In genomic region chr22:23684051-23684450, GRCh38 we compare ENCODE assay signal across 17 cellular contexts. TPM values are rescaled to one million over a fixed set of nuclear protein-coding genes. Genes with fewer than 3 reads are reported as not detected.
"Had no signal": no experiment of that assay in that cellular context is flagged by ENCODE, and none has a peak within 500 bp of the region (broad histone marks: within the 10 kb centered on the region; RNA-seq: fewer than 3 reads in every experiment).

No MANE protein-coding gene starts in this region.

- DNase-seq: activated CD4-positive, alpha-beta memory T cell treated with anti-CD3 and anti-CD28 coated beads for 36 hours; activated CD4-positive, alpha-beta T cell treated with anti-CD3 and anti-CD28 coated beads for 36 hours; activated CD8-positive, alpha-beta memory T cell treated with anti-CD3 and anti-CD28 coated beads, Interleukin-2, amount 10 ng/mL, durations not matched to agents 7 days and 5 days; colonic mucosa; immature natural killer cell; kidney glomerular epithelial cell; mesenchymal stem cell; natural killer cell; SK-N-SH; spleen; stimulated activated CD4-positive, alpha-beta T cell treated with anti-CD3 and anti-CD28 coated beads, Interleukin-4, amount 100 ng/mL, for 4 hours had no signal

- H3K4me3 ChIP-seq: cardiac muscle cell, colonic mucosa, spleen, tibial artery, uterus had no signal

- ATAC-seq: activated CD4-positive, alpha-beta T cell treated with anti-CD3 and anti-CD28 coated beads for 36 hours; activated CD8-positive, alpha-beta memory T cell treated with anti-CD3 and anti-CD28 coated beads, Interleukin-2, amount 10 ng/mL, durations not matched to agents 7 days and 5 days; esophagus mucosa; natural killer cell; stimulated activated memory B cell treated with anti-CD40 and anti-IgM and Interleukin-4, amounts not matched to agents 10 μg/mL and 1 μg/mL and 100 μg/mL, for 72 hours had no signal

- H3K4me1 ChIP-seq: colonic mucosa, parathyroid adenoma, spleen, tibial artery had no signal

- H3K27ac ChIP-seq: cardiac muscle cell, colonic mucosa, parathyroid adenoma, spleen, tibial artery, uterus had no signal

- H3K9me3 ChIP-seq: colonic mucosa, SK-N-SH, spleen, tibial artery, uterus had no signal

- H3K36me3 ChIP-seq: cardiac muscle cell, colonic mucosa, uterus had no signal

- H3K27me3 ChIP-seq: cardiac muscle cell, colonic mucosa, spleen, tibial artery, uterus had no signal

RNA-seq across cellular contexts. Expression of gene RGL4, which starts 6.8 kb away (rescaled TPM):
- total RNA-seq: cardiac muscle cell, esophagus mucosa had no signal

RNA-seq across cellular contexts. Expression of gene DRICH1, which starts 51.9 kb away (rescaled TPM):
- total RNA-seq: cardiac muscle cell had no signal
